In the genomic region with DNA sequence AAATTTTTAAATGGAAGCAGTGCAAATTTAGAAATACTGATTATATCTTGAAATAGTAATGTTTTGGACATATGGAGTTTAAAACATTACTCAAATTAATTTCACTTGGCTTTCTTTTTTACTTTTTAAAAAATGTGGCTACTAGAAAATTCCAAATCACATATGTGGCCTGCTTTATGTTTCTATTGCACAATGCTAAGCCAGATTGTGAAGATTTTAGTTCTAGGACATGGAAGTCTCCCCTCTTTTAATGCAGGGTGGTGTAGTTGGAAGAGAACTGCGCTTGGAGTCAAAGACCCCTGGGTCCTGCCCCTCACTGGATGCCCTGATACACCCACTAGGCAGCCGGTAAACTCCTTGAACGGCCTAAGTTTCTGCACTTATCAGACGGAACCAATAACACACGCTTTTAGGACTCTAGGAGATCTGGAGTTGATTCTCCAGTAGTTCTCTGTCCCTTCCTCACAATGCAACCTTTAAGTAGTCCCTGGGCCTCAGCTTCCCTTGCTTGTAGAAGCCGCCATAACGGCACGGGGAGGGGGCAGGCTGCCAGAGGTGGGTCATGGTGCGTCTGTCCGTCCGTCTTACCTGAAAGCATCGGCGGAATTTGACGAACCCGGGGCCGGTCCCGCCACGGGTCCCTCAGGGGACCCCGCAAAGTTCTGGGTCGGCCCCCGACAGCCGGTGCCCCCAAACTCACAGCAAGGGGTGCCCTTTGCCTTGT, we compare ENCODE assay signal across 9 cellular contexts. TPM values are rescaled to one million over a fixed set of nuclear protein-coding genes. Genes with fewer than 3 reads are reported as not detected.
A peak's percentile ranks its signal among the peaks of the same experiment; 100 is the strongest.
DNase-seq lines count a peak whose midpoint lies in the region; ATAC-seq, FAIRE-seq and TF ChIP-seq lines count a peak whose summit lies in the region.
"Had no signal": no experiment of that assay in that cellular context is flagged by ENCODE, and none has a peak within 500 bp of the region (broad histone marks: within the 10 kb centered on the region; RNA-seq: fewer than 3 reads in every experiment).

No MANE protein-coding gene starts in this region.

- no peaks in the 10 kb centered on the region for H3K9me1 ChIP-seq in endothelial cell of umbilical vein (replicated peaks; ENCODE audit: control insufficient read depth, extremely low read depth, insufficient read depth, low read length)

- H3K23ac ChIP-seq in H9 (ENCODE audit: insufficient read length, low read depth, low read length) = no peak overlapping the region

- H3K79me2 ChIP-seq in ACC112 (ENCODE audit: control insufficient read depth, insufficient read depth, low read length, unreplicated experiment) = peaks cover 4% of the 10 kb centered on the region
- no peaks in the 10 kb centered on the region for H3K79me2 ChIP-seq in H9 (ENCODE audit: insufficient read depth, low read length)
- H3K79me2 ChIP-seq in endothelial cell of umbilical vein (ENCODE audit: control insufficient read depth, insufficient read depth, low read length) = peaks cover 8% of the 10 kb centered on the region

- intact Hi-C loops in endothelial cell of umbilical vein (cut with micrococcal nuclease) (loop anchor here (1.0 to 2.0 kb wide), 3 partner anchors 26 to 149 kb away; partner anchors contain the start of genes DDX17, JOSD1 and TOMM22), natural killer cell (cut with micrococcal nuclease) (loop anchor here (2.0 kb wide), 1 partner anchor 49 kb away; the partner anchor contains the start of gene GTPBP1)

- H2AFZ ChIP-seq in ACC112 (ENCODE audit: low read length, unreplicated experiment) = peak overlapping the region; percentile 96
- H2AFZ ChIP-seq in H9 (ENCODE audit: low read length) = no peak overlapping the region
- peak overlapping the region; percentile 78 for H2AFZ ChIP-seq in endothelial cell of umbilical vein (ENCODE audit: low read depth, low read length)

- peak overlapping the region; percentile 97 for H3K27ac ChIP-seq in ACC112 (ENCODE audit: low read depth, low read length)
- no peak overlapping the region for H3K27ac ChIP-seq in H9 (ENCODE audit: insufficient read length, low read depth, low read length)
- H3K27ac ChIP-seq in endothelial cell of umbilical vein (ENCODE audit: insufficient read depth, low read depth, low read length) = peak overlapping the region; percentile 96

- DNase-seq in H9 (no peak), SHP77 treated with DMSO at 0.1 percent for 48 hours (lab: John Stamatoyannopoulos, UW) (peak; percentile 54), endothelial cell of umbilical vein (ENCODE audit: low read depth, low spot score) (no peak), natural killer cell (no peak), KG1 (lab: John Stamatoyannopoulos, UW) (no peak), iPS-NIHi11 (ENCODE audit: low spot score) (no peak)

- peak overlapping the region; percentile 88 to 97 for H3K4me3 Mint-ChIP-seq in H9
- peak overlapping the region; percentile 94 for H3K4me3 Mint-ChIP-seq in natural killer cell

- H3K79me1 ChIP-seq in H9 (ENCODE audit: insufficient read depth, low read depth, low read length, poor library complexity, severe bottlenecking) = no peaks in the 10 kb centered on the region

- H3K36me3 ChIP-seq in ACC112 (ENCODE audit: insufficient read depth, low read length) (no peaks in the 10 kb centered on the region), endothelial cell of umbilical vein (ENCODE audit: control insufficient read depth in 2 of 2, extremely low read depth in 1 of 2, insufficient read depth in 2 of 2, low read length in 2 of 2) (no peaks in the 10 kb centered on the region)

- H3K4me3 ChIP-seq in ACC112 (ENCODE audit: low read depth, low read length) (peak overlapping the region; percentile 95), endothelial cell of umbilical vein (replicated peaks in 1 of 3; ENCODE audit: insufficient read depth in 1 of 3, low read depth in 1 of 3, low read length in 3 of 3) (peak overlapping the region; percentile 31 to 94 (median 82))

- no peak overlapping the region for H2BK5ac ChIP-seq in H9 (ENCODE audit: insufficient read length, low read length)

- H4K20me1 ChIP-seq in H9 (ENCODE audit: control insufficient read depth, insufficient read depth, insufficient read length) = no peaks in the 10 kb centered on the region
- H4K20me1 ChIP-seq in endothelial cell of umbilical vein (replicated peaks; ENCODE audit: control insufficient read depth, extremely low read depth, insufficient read depth, low read length) = no peaks in the 10 kb centered on the region

- H3K36me3 Mint-ChIP-seq in H9 (ENCODE audit: insufficient read depth in 1 of 3, low read depth in 3 of 3) = peaks cover 5 to 15% (median 6%) of the 10 kb centered on the region in 3 experiments
- no peaks in the 10 kb centered on the region for H3K36me3 Mint-ChIP-seq in natural killer cell

- no peak overlapping the region for H2BK15ac ChIP-seq in H9 (ENCODE audit: low read depth, low read length)

- TSS peak; percentile 82 for BruUV-seq in endothelial cell of umbilical vein (replicated peaks; lab: Mats Ljungman, UMichigan)

- no CpG with 5 or more reads among the region's 22 CpGs for WGBS in H9 (ENCODE audit: extremely low coverage, insufficient read length, low lambda C conversion rate)

- H3K4me1 ChIP-seq in ACC112 (ENCODE audit: control insufficient read depth, insufficient read depth, low read length, unreplicated experiment) (no peaks in the 10 kb centered on the region), H9 (ENCODE audit: insufficient read depth, low read length) (no peaks in the 10 kb centered on the region), endothelial cell of umbilical vein (ENCODE audit: control insufficient read depth, extremely low read depth, insufficient read depth, low read length) (peaks cover 11% of the 10 kb centered on the region)

- CTCF ChIA-PET in endothelial cell of umbilical vein (lab: Charles Lee) = no interaction called here

- no peak overlapping the region for H4K8ac ChIP-seq in H9 (replicated peaks; ENCODE audit: insufficient read length, low read depth, low read length)

- H3K9ac ChIP-seq in H9 (ENCODE audit: extremely low read depth, insufficient read length, low read length) = no peak overlapping the region
- peak overlapping the region; percentile 98 for H3K9ac ChIP-seq in endothelial cell of umbilical vein (replicated peaks; ENCODE audit: extremely low read depth, insufficient read depth, low read length)

- POLR2A ChIA-PET in endothelial cell of umbilical vein (lab: Charles Lee) = no interaction called here

- H2BK20ac ChIP-seq in H9 (ENCODE audit: low read depth, low read length, poor library complexity, severe bottlenecking) = no peak overlapping the region

- no peak overlapping the region for H4K5ac ChIP-seq in H9 (ENCODE audit: insufficient read length, low read depth, low read length)

- no peak overlapping the region for H2BK12ac ChIP-seq in H9 (ENCODE audit: insufficient read length, low read depth, low read length)

- dilution Hi-C loops in endothelial cell of umbilical vein (cut with MboI; ENCODE audit: extremely low pct_ligation_motif_present, low sequenced_read_pairs) = no loop called here

- H3K23me2 ChIP-seq in H9 (ENCODE audit: insufficient read length, low read depth, low read length, poor library complexity, severe bottlenecking) = peaks cover 16% of the 10 kb centered on the region

- peaks cover 0 to 5% of the 10 kb centered on the region in 2 experiments; a peak in 3 of 5 replicates for H3K9me3 Mint-ChIP-seq in H9
- H3K9me3 Mint-ChIP-seq in natural killer cell = no peaks in the 10 kb centered on the region

- peaks cover 10% of the 10 kb centered on the region in 2 experiments for H3K4me1 Mint-ChIP-seq in H9
- H3K4me1 Mint-ChIP-seq in natural killer cell = peaks cover 5 to 18% of the 10 kb centered on the region in 2 donors

- peak overlapping the region; percentile 73 for H3K4me2 ChIP-seq in H9 (ENCODE audit: insufficient read depth, insufficient read length, low read length)
- peak overlapping the region; percentile 88 for H3K4me2 ChIP-seq in endothelial cell of umbilical vein (ENCODE audit: insufficient read depth, low read length)

- H2AK5ac ChIP-seq in H9 (ENCODE audit: insufficient read length, low read length) = no peak overlapping the region

- H4K91ac ChIP-seq in H9 (ENCODE audit: insufficient read length, low read depth, low read length) = no peak overlapping the region

- H2BK120ac ChIP-seq in H9 (ENCODE audit: low read depth, low read length, poor library complexity, severe bottlenecking) = peak overlapping the region; percentile 3

- ATAC-seq in natural killer cell = no peak
- no peak for ATAC-seq in HG02970 (IDR thresholded peaks at IDR 0.05; ENCODE audit: low FRiP score, unreplicated experiment)

- H3K9me3 ChIP-seq in H9 (ENCODE audit: control insufficient read depth, low read depth, low read length) (no peaks in the 10 kb centered on the region), endothelial cell of umbilical vein (replicated peaks; ENCODE audit: control insufficient read depth, insufficient read depth, low read length) (no peaks in the 10 kb centered on the region)

- peak overlapping the region; percentile 100; a peak in 5 of 7 replicates for H3K27ac Mint-ChIP-seq in H9
- H3K27ac Mint-ChIP-seq in natural killer cell = peak overlapping the region; percentile 94 to 97

- no peak overlapping the region for H3K4ac ChIP-seq in H9 (ENCODE audit: low read depth, low read length)

- peak overlapping the region; percentile 77; the same call in 1 of the 2 replicates for H3K14ac ChIP-seq in H9 (ENCODE audit: insufficient read depth, low read length)

- H3K18ac ChIP-seq in H9 (ENCODE audit: insufficient read length, low read depth, low read length) = peak overlapping the region; percentile 86

- no peak for TF ChIP-seq POLR2A in endothelial cell of umbilical vein (IDR thresholded peaks at IDR 0.05; ENCODE audit: low read depth, low read length)

- no peak overlapping the region for H3T11ph ChIP-seq in H9 (ENCODE audit: low read length)

- no peak for TF ChIP-seq CTCF in H9 (conservative IDR thresholded peaks at IDR 0.05)
- no peak for TF ChIP-seq CTCF in endothelial cell of umbilical vein (IDR thresholded peaks at IDR 0.05; ENCODE audit: extremely low read depth in 1 of 2, insufficient read depth in 1 of 2, low read depth in 1 of 2, low read length in 2 of 2)
- TF ChIP-seq CTCF in natural killer cell (IDR thresholded peaks at IDR 0.05) = no peak

- no peaks in the 10 kb centered on the region; the same call in 1 of the 2 replicates for H3K27me3 Mint-ChIP-seq in H9 (ENCODE audit: low read depth)
- peaks cover 0 to 2% of the 10 kb centered on the region in 2 donors for H3K27me3 Mint-ChIP-seq in natural killer cell (ENCODE audit: low read depth in 2 of 2)

- H3K56ac ChIP-seq in H9 (ENCODE audit: insufficient read length, low read depth, low read length) = no peak overlapping the region

- no peak for FAIRE-seq in endothelial cell of umbilical vein (lab: Jason Lieb, UNC)
- FAIRE-seq: islet of Langerhans had no signal

- H3K27me3 ChIP-seq in ACC112 (ENCODE audit: insufficient read depth, low read length) (no peaks in the 10 kb centered on the region), H9 (ENCODE audit: insufficient read depth, low read length) (no peaks in the 10 kb centered on the region), endothelial cell of umbilical vein (ENCODE audit: control insufficient read depth in 2 of 2, insufficient read depth in 2 of 2, low read length in 2 of 2) (no peaks in the 10 kb centered on the region)

RNA-seq across cellular contexts. Expression of gene FAM227A, which starts 0.5 kb away (rescaled TPM):
- 3.6 and 4.2 TPM in 2 replicates for total RNA-seq in H9 (2021)
- 1.4 and 1.9 TPM in 2 replicates for total RNA-seq in endothelial cell of umbilical vein
- polyA plus RNA-seq in endothelial cell of umbilical vein = 0.49 and 0.58 TPM in 2 replicates
- polyA plus RNA-seq in endothelial cell of umbilical vein (2011; cell fraction: cytosol; rRNA removed) = 0.28 and 0.40 TPM in 2 replicates
- polyA plus RNA-seq in endothelial cell of umbilical vein (2011; cell fraction: nucleus; rRNA removed) = 8.3 and 8.7 TPM in 2 replicates
- 0.53 and 0.87 TPM in 2 replicates for polyA plus RNA-seq in endothelial cell of umbilical vein (2012)
- polyA minus RNA-seq in endothelial cell of umbilical vein = 0.75 and 3.9 TPM in 2 replicates
- polyA minus RNA-seq in endothelial cell of umbilical vein (2011; cell fraction: cytosol; rRNA and poly(A)+ RNA removed) = 1.8 TPM
- polyA minus RNA-seq in endothelial cell of umbilical vein (2011; cell fraction: nucleus; rRNA and poly(A)+ RNA removed) = 4.2 and 6.5 TPM in 2 replicates
- total RNA-seq in natural killer cell = under 1 TPM; 0.07 to 0.29 (median 0.28) TPM

RNA-seq across cellular contexts. Expression of gene CBY1, which starts 0.7 kb away (rescaled TPM):
- total RNA-seq in H9 (2021) (24.8 and 26.6 TPM in 2 replicates), endothelial cell of umbilical vein (34.4 and 37.0 TPM in 2 replicates), natural killer cell (10 to 100 TPM in 2 of 3 donors, 1 to 10 TPM in 1; 8.2 to 10.9 (median 10.8) TPM)
- polyA plus RNA-seq in endothelial cell of umbilical vein = 38.9 and 41.8 TPM in 2 replicates
- polyA plus RNA-seq in endothelial cell of umbilical vein (2011; cell fraction: cytosol; rRNA removed) = 46.8 and 48.9 TPM in 2 replicates
- 27.6 and 28.0 TPM in 2 replicates for polyA plus RNA-seq in endothelial cell of umbilical vein (2011; cell fraction: nucleus; rRNA removed)
- 36.1 and 38.9 TPM in 2 replicates for polyA plus RNA-seq in endothelial cell of umbilical vein (2012)
- polyA minus RNA-seq in endothelial cell of umbilical vein = 19.7 and 35.7 TPM in 2 replicates
- polyA minus RNA-seq in endothelial cell of umbilical vein (2011; cell fraction: cytosol; rRNA and poly(A)+ RNA removed) = 5.5 TPM
- polyA minus RNA-seq in endothelial cell of umbilical vein (2011; cell fraction: nucleus; rRNA and poly(A)+ RNA removed) = 7.9 and 8.2 TPM in 2 replicates

RNA-seq across cellular contexts. Expression of gene TOMM22, which starts 26.1 kb away (rescaled TPM):
- total RNA-seq in H9 (2021) = 128 TPM in 2 replicates
- 98.6 and 98.8 TPM in 2 replicates for total RNA-seq in endothelial cell of umbilical vein
- polyA plus RNA-seq in endothelial cell of umbilical vein = 51.8 and 62.3 TPM in 2 replicates
- polyA plus RNA-seq in endothelial cell of umbilical vein (2011; cell fraction: cytosol; rRNA removed) = 45.5 and 48.2 TPM in 2 replicates
- polyA plus RNA-seq in endothelial cell of umbilical vein (2011; cell fraction: nucleus; rRNA removed) = 16.7 and 24.4 TPM in 2 replicates
- 56.4 and 73.8 TPM in 2 replicates for polyA plus RNA-seq in endothelial cell of umbilical vein (2012)
- 41.3 and 48.4 TPM in 2 replicates for polyA minus RNA-seq in endothelial cell of umbilical vein
- polyA minus RNA-seq in endothelial cell of umbilical vein (2011; cell fraction: cytosol; rRNA and poly(A)+ RNA removed) = 30.2 TPM
- 9.2 and 10.0 TPM in 2 replicates for polyA minus RNA-seq in endothelial cell of umbilical vein (2011; cell fraction: nucleus; rRNA and poly(A)+ RNA removed)
- total RNA-seq in natural killer cell = 10 to 100 TPM; 45.9 to 50.6 (median 47.5) TPM

RNA-seq across cellular contexts. Expression of gene JOSD1, which starts 45.0 kb away (rescaled TPM):
- total RNA-seq in H9 (2021) (18.3 and 19.2 TPM in 2 replicates), endothelial cell of umbilical vein (64.9 and 73.1 TPM in 2 replicates), natural killer cell (100 to 1,000 TPM; 123 to 165 (median 128) TPM)
- polyA plus RNA-seq in endothelial cell of umbilical vein = 57.2 and 61.7 TPM in 2 replicates
- polyA plus RNA-seq in endothelial cell of umbilical vein (2011; cell fraction: cytosol; rRNA removed) = 60.4 and 64.8 TPM in 2 replicates
- 48.7 and 58.5 TPM in 2 replicates for polyA plus RNA-seq in endothelial cell of umbilical vein (2011; cell fraction: nucleus; rRNA removed)
- polyA plus RNA-seq in endothelial cell of umbilical vein (2012) = 49.1 and 54.9 TPM in 2 replicates
- 54.6 and 76.6 TPM in 2 replicates for polyA minus RNA-seq in endothelial cell of umbilical vein
- polyA minus RNA-seq in endothelial cell of umbilical vein (2011; cell fraction: cytosol; rRNA and poly(A)+ RNA removed) = 37.7 TPM
- 22.1 and 25.3 TPM in 2 replicates for polyA minus RNA-seq in endothelial cell of umbilical vein (2011; cell fraction: nucleus; rRNA and poly(A)+ RNA removed)

RNA-seq across cellular contexts. Expression of gene GTPBP1, which starts 50.0 kb away (rescaled TPM):
- total RNA-seq in H9 (2021) = 108 TPM in 2 replicates
- total RNA-seq in endothelial cell of umbilical vein = 43.9 and 50.3 TPM in 2 replicates
- 27.1 and 29.8 TPM in 2 replicates for polyA plus RNA-seq in endothelial cell of umbilical vein
- polyA plus RNA-seq in endothelial cell of umbilical vein (2011; cell fraction: cytosol; rRNA removed) = 19.4 and 22.0 TPM in 2 replicates
- polyA plus RNA-seq in endothelial cell of umbilical vein (2011; cell fraction: nucleus; rRNA removed) = 112 and 116 TPM in 2 replicates
- polyA plus RNA-seq in endothelial cell of umbilical vein (2012) = 16.2 and 19.8 TPM in 2 replicates
- 67.6 and 83.0 TPM in 2 replicates for polyA minus RNA-seq in endothelial cell of umbilical vein
- 20.6 TPM for polyA minus RNA-seq in endothelial cell of umbilical vein (2011; cell fraction: cytosol; rRNA and poly(A)+ RNA removed)
- polyA minus RNA-seq in endothelial cell of umbilical vein (2011; cell fraction: nucleus; rRNA and poly(A)+ RNA removed) = 79.7 and 80.7 TPM in 2 replicates
- total RNA-seq in natural killer cell = 100 to 1,000 TPM; 236 to 259 (median 249) TPM
